In genomic region chr6:72699142-72699541, GRCh38 we compare ENCODE assay signal across 10 cellular contexts.
"Had no signal": no experiment of that assay in that cellular context is flagged by ENCODE, and none has a peak within 500 bp of the region (broad histone marks: within the 10 kb centered on the region; RNA-seq: fewer than 3 reads in every experiment).

No MANE protein-coding gene starts in this region.

- DNase-seq: activated CD4-positive, alpha-beta memory T cell treated with anti-CD3 and anti-CD28 coated beads, Interleukin-2, amount 10 ng/mL, durations not matched to agents 7 days and 5 days; activated T-cell treated with anti-CD3 and anti-CD28 coated beads, Interleukin-2, amount 50 U/mL, for 48 hours; esophagus squamous epithelium; foreskin melanocyte; head of caudate nucleus; mammary epithelial cell; mucosa of descending colon; naive thymus-derived CD8-positive, alpha-beta T cell; posterior cingulate gyrus; transverse colon had no signal

- ATAC-seq: mucosa of descending colon; naive thymus-derived CD8-positive, alpha-beta T cell had no signal
